8 cellular contexts compared by ENCODE assay signal in the genomic region with DNA sequence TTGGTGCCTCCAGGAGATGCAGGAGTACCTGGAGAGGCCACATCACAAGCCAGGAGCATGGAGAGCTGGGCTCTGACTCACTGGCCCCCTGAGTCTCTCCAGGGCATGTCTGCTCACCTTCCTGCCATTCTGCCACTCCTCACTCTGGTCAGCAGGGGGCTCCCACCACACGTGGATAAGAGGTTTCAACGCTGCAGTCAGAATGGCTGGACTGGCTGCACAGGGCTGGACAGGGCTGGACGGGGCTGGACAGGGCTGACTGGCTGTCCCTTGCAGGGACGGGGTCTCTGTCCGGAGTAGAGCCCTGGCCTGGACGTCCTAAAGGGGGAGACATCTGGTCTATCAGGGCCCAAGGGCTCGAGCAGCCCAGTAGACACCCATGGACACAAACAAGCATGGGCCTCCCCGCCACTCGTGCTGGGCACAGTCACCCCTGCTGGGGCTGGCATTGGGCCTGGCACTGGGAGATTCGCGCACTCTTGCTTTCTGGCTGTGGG. TPM values are rescaled to one million over a fixed set of nuclear protein-coding genes. Genes with fewer than 3 reads are reported as not detected.
DNase-seq lines count a peak whose midpoint lies in the region; ATAC-seq and TF ChIP-seq lines count a peak whose summit lies in the region.

No MANE protein-coding gene starts in this region.

- H3K4me1 ChIP-seq in neutrophil (ENCODE audit: control insufficient read depth in 1 of 2, insufficient read depth in 1 of 2, low read depth in 1 of 2, low read length in 1 of 2), result peaks cover 35 to 40% of the 10 kb centered on the region in 2 experiments

- no peak overlapping the region for H3K4me3 ChIP-seq in neutrophil (ENCODE audit: low read depth in 1 of 2, low read length in 1 of 2)

- peak overlapping the region; percentile 38 for H3K27ac ChIP-seq in neutrophil
- no peak overlapping the region for H3K27ac ChIP-seq in substantia nigra (ENCODE audit: low read depth, low read length, poor library complexity, severe bottlenecking)

- H3K36me3 ChIP-seq in neutrophil, result peaks cover 42% of the 10 kb centered on the region

- no peak for ATAC-seq in GM21423 (IDR thresholded peaks at IDR 0.05; ENCODE audit: unreplicated experiment)

- H3K27me3 ChIP-seq in neutrophil, result peaks cover 23% of the 10 kb centered on the region

- H3K9me3 ChIP-seq in neutrophil, result no peaks in the 10 kb centered on the region

- peak; percentile 81 for TF ChIP-seq CTCF in neutrophil (IDR thresholded peaks at IDR 0.05)

- DNase-seq in D341Med (ENCODE audit: low spot score), result peak; percentile 86
- DNase-seq in HT-29 (ENCODE audit: low spot score), result peak; percentile 83
- peak; percentile 78 for DNase-seq in RPMI7951 (ENCODE audit: low read depth)
- DNase-seq in activated T-helper 1 cell treated with anti-CD3 and anti-CD28 coated beads, Interleukin-2, amount 50 U/mL, for 16 hours (ENCODE audit: low read depth in 1 of 2, low spot score in 1 of 2), result peak; percentile 39 to 52
- peak; percentile 74 for DNase-seq in fibroblast of the conjunctiva (ENCODE audit: low read depth)
- peak in 45 of 49 donors; percentile 8 to 78 (median 53) for DNase-seq in substantia nigra (lab: John Stamatoyannopoulos, UW)

RNA-seq across cellular contexts. Expression of a gene that starts 34.6 kb away (rescaled TPM):
- not detected in 2 replicates for total RNA-seq in HT-29 (2014; rRNA removed; shearing (Covaris generic))
- 1.2 and 1.6 TPM in 2 replicates for total RNA-seq in RPMI7951 (2014; rRNA removed; shearing (Covaris generic))
